In the genomic region with DNA sequence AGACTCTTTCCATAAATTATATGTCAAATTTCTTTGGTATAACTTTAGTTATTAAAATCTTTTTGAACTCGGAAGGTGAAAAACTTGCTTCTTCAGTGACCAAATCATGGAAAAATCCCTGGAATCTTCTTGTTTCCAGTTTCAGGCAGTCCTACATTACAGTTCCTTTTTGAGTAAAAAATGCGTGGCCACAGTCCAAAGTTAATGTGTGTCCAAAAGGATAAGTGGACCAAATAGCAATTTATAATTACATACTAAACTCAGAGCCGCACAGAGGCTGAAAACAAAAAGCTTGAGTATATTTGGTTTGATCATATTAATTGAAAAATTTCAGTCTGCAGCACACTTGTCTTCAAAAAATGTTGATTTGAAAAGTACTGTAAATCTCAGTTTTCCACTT, we compare ENCODE assay signal across 17 cellular contexts. TPM values are rescaled to one million over a fixed set of nuclear protein-coding genes. Genes with fewer than 3 reads are reported as not detected.
DNase-seq lines count a peak whose midpoint lies in the region; ATAC-seq and TF ChIP-seq lines count a peak whose summit lies in the region.
"Had no signal": no experiment of that assay in that cellular context is flagged by ENCODE, and none has a peak within 500 bp of the region (broad histone marks: within the 10 kb centered on the region; RNA-seq: fewer than 3 reads in every experiment).

No MANE protein-coding gene starts in this region.

- TF ChIP-seq POLR2A in esophagus squamous epithelium (IDR thresholded peaks at IDR 0.05), result no peak

- H3K27ac ChIP-seq in esophagus squamous epithelium, result no peak overlapping the region
- no peak overlapping the region for H3K27ac ChIP-seq in psoas muscle
- H3K27ac ChIP-seq: C4-2B, ovary had no signal

- H3K4me1 ChIP-seq in esophagus squamous epithelium, result no peaks in the 10 kb centered on the region
- H3K4me1 ChIP-seq in psoas muscle, result no peaks in the 10 kb centered on the region

- no peak overlapping the region for H3K4me3 Mint-ChIP-seq in osteocyte (ENCODE audit: unreplicated experiment)
- H3K4me3 Mint-ChIP-seq in glutamatergic neuron (ENCODE audit: unreplicated experiment), result no peak overlapping the region
- H3K4me3 Mint-ChIP-seq: activated naive CD8-positive, alpha-beta T cell treated with anti-CD3 and anti-CD28 coated beads, Interleukin-2, amount 50 U/mL, for 24 hours; effector memory CD8-positive, alpha-beta T cell; memory B cell had no signal

- H3K27me3 Mint-ChIP-seq in osteocyte (ENCODE audit: unreplicated experiment) (no peaks in the 10 kb centered on the region), glutamatergic neuron (ENCODE audit: unreplicated experiment) (no peaks in the 10 kb centered on the region)
- H3K27me3 Mint-ChIP-seq: effector memory CD8-positive, alpha-beta T cell had no signal

- DNase-seq in AG20443 (ENCODE audit: low spot score), result peak; percentile 45
- DNase-seq in amniotic stem cell (lab: John Stamatoyannopoulos, UW), result peak; percentile 20
- peak; percentile 7 to 78 for DNase-seq in foreskin fibroblast
- DNase-seq in osteocyte (ENCODE audit: extremely low spot score, unreplicated experiment), result no peak
- no peak for DNase-seq in glutamatergic neuron
- DNase-seq in esophagus squamous epithelium (lab: John Stamatoyannopoulos, UW), result no peak
- DNase-seq in psoas muscle, result no peak
- DNase-seq: activated CD4-positive, CD25-positive, alpha-beta regulatory T cell; activated naive CD8-positive, alpha-beta T cell treated with anti-CD3 and anti-CD28 coated beads, Interleukin-2, amount 50 U/mL, for 24 hours; effector memory CD8-positive, alpha-beta T cell; NCI-H2171; stimulated activated CD8-positive, alpha-beta memory T cell treated with anti-CD3 and anti-CD28 coated beads, Interleukin-4, amount 100 ng/mL, for 48 hours; SW 1271 had no signal

- intact Hi-C loops in esophagus squamous epithelium (cut with DNase I), result no loop called here
- intact Hi-C loops in psoas muscle (cut with DNase I), result no loop called here

- H3K36me3 ChIP-seq in esophagus squamous epithelium, result peaks cover 0 to 9% (median 0%) of the 10 kb centered on the region in 3 donors
- H3K36me3 ChIP-seq in psoas muscle (ENCODE audit: insufficient read depth in 1 of 2, low read depth in 1 of 2), result no peaks in the 10 kb centered on the region
- H3K36me3 ChIP-seq: ovary had no signal

- 54 to 63% methylated on average over 3 of the region's 3 CpGs for WGBS in esophagus squamous epithelium, 2 donors
- WGBS in psoas muscle, 3 donors, result 46 to 57% (median 47%) methylated on average over 3 of the region's 3 CpGs

- H3K9me3 Mint-ChIP-seq in osteocyte (ENCODE audit: unreplicated experiment) (no peaks in the 10 kb centered on the region), glutamatergic neuron (ENCODE audit: unreplicated experiment) (no peaks in the 10 kb centered on the region)
- H3K9me3 Mint-ChIP-seq: activated naive CD8-positive, alpha-beta T cell treated with anti-CD3 and anti-CD28 coated beads, Interleukin-2, amount 50 U/mL, for 24 hours; effector memory CD8-positive, alpha-beta T cell; memory B cell had no signal

- peak overlapping the region; percentile 75 for H3K27ac Mint-ChIP-seq in osteocyte (ENCODE audit: unreplicated experiment)
- no peak overlapping the region for H3K27ac Mint-ChIP-seq in glutamatergic neuron (ENCODE audit: unreplicated experiment)
- H3K27ac Mint-ChIP-seq: activated naive CD8-positive, alpha-beta T cell treated with anti-CD3 and anti-CD28 coated beads, Interleukin-2, amount 50 U/mL, for 24 hours; effector memory CD8-positive, alpha-beta T cell; memory B cell had no signal

- H3K9me3 ChIP-seq in esophagus squamous epithelium (no peaks in the 10 kb centered on the region), psoas muscle (no peaks in the 10 kb centered on the region)
- H3K9me3 ChIP-seq: ovary had no signal

- ATAC-seq in GM21528 (IDR thresholded peaks at IDR 0.05; ENCODE audit: low FRiP score, unreplicated experiment) (no peak), psoas muscle (no peak)
- ATAC-seq: activated naive CD8-positive, alpha-beta T cell treated with anti-CD3 and anti-CD28 coated beads, Interleukin-2, amount 50 U/mL, for 24 hours; effector memory CD8-positive, alpha-beta T cell had no signal

- H3K4me3 ChIP-seq in foreskin fibroblast (ENCODE audit: low read depth in 1 of 2, low read length in 2 of 2), result no peak overlapping the region
- H3K4me3 ChIP-seq in esophagus squamous epithelium, result no peak overlapping the region
- no peak overlapping the region for H3K4me3 ChIP-seq in psoas muscle
- H3K4me3 ChIP-seq: ovary had no signal

- H3K27me3 ChIP-seq in esophagus squamous epithelium, result no peaks in the 10 kb centered on the region
- H3K27me3 ChIP-seq in psoas muscle (ENCODE audit: insufficient read depth in 3 of 3, low read length in 2 of 3), result peaks cover 0 to 2% (median 0%) of the 10 kb centered on the region in 3 donors
- H3K27me3 ChIP-seq: ovary had no signal

- H3K4me1 Mint-ChIP-seq in osteocyte (ENCODE audit: unreplicated experiment), result peaks cover 20% of the 10 kb centered on the region
- H3K4me1 Mint-ChIP-seq in glutamatergic neuron (ENCODE audit: low read depth, unreplicated experiment), result no peaks in the 10 kb centered on the region
- H3K4me1 Mint-ChIP-seq: memory B cell had no signal

- TF ChIP-seq CTCF in foreskin fibroblast (IDR thresholded peaks at IDR 0.05; ENCODE audit: low read depth, low read length) (no peak), osteocyte (IDR thresholded peaks at IDR 0.05) (no peak), glutamatergic neuron (IDR thresholded peaks at IDR 0.05; ENCODE audit: partially characterized antibody, unreplicated experiment) (no peak), esophagus squamous epithelium (IDR thresholded peaks at IDR 0.05) (no peak), psoas muscle (IDR thresholded peaks at IDR 0.05) (no peak)

- peaks cover 10% of the 10 kb centered on the region for H3K36me3 Mint-ChIP-seq in osteocyte (ENCODE audit: unreplicated experiment)
- no peaks in the 10 kb centered on the region for H3K36me3 Mint-ChIP-seq in glutamatergic neuron (ENCODE audit: unreplicated experiment)
- H3K36me3 Mint-ChIP-seq: memory B cell had no signal

RNA-seq across cellular contexts. Expression of a gene that starts 28.4 kb away (rescaled TPM):
- 16.7 and 18.4 TPM in 2 replicates for total RNA-seq in osteocyte
- 11.9 TPM for total RNA-seq in glutamatergic neuron (ENCODE audit: unreplicated experiment)
- total RNA-seq in esophagus squamous epithelium, result 10 to 100 TPM in 3 of 4 donors, 1 to 10 TPM in 1; 9.4 to 19.1 (median 14.4) TPM
- total RNA-seq in psoas muscle, result 10 to 100 TPM in 1 of 4 donors, 1 to 10 TPM in 3; 3.4 to 11.4 (median 7.9) TPM
- polyA plus RNA-seq in psoas muscle, result 10 to 100 TPM in 1 of 3 donors, 1 to 10 TPM in 2; 7.2 to 23.7 (median 8.9) TPM

Comparison
In these comparisons a context has a peak if more than half of its experiments do, and no peak if none do; other contexts are left out.
1. DNase-seq: peak in AG20443 (single experiment), amniotic stem cell (single experiment) and foreskin fibroblast (2 of 2); none in osteocyte (single experiment), glutamatergic neuron (single experiment), esophagus squamous epithelium (single experiment) and psoas muscle (0 of 2).